11 cellular contexts compared by ENCODE assay signal in the genomic region with DNA sequence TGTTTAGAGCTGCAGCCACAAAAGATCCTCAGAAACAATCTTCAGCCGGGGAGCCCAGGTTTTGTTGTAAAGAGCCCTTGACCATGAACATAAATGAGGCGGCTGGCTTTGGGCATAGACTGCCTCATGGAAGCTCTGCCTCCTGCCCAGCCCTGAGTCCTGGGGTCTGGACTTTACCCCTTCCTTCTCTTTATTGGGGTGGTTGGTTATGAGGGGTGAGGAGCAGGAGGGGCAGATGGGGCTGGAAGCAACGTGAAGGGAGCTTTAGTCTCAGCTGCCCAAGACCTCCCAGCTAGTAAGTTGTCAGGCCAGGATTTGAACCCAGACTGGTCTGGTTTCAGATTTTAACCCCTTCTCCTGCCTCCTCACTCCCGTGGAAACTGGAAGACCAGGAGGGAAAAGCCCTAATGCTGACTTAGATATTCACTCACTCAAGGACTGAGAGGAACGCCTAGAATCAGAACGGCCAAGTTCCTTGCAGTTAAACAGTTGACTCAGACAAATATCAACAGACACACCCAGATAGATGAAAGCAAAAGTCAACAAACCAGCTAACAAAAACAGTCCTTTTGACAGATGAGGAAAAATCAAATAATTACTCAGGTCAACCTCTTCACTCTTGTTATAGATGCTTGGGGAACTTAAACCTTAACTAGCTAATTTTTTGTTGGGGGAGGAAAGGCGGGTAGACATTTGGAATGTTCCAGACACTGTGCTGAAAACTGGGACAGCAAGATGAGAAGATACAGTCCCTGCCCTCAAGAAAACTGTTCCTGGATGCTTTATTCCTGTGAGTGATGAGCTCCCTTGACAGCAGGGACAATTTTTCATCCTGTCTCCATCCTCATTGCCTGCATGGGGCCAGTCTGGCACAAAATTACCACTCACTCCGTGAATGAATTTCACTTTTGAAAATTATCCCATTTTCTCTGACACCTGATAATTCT. TPM values are rescaled to one million over a fixed set of nuclear protein-coding genes. Genes with fewer than 3 reads are reported as not detected.
DNase-seq lines count a peak whose midpoint lies in the region; ATAC-seq, FAIRE-seq and TF ChIP-seq lines count a peak whose summit lies in the region.
"Had no signal": no experiment of that assay in that cellular context is flagged by ENCODE, and none has a peak within 500 bp of the region (broad histone marks: within the 10 kb centered on the region; RNA-seq: fewer than 3 reads in every experiment).

No MANE protein-coding gene starts in this region.

- RAD21 ChIA-PET in HCT116 (lab: Charles Lee; ENCODE audit: low non-redundant PET in 1 of 2, low total read pairs in 2 of 2, uncharacterized antibody in 2 of 2, unreplicated experiment in 2 of 2), result no interaction called here

- no peak for TF ChIP-seq CTCF in HCT116 (IDR thresholded peaks at IDR 0.05 in 2 of 3, conservative IDR thresholded peaks at IDR 0.05 in 1 of 3; ENCODE audit: borderline replicate concordance in 1 of 3, insufficient read depth in 1 of 3, low read depth in 2 of 3, low read length in 2 of 3)
- no peak for TF ChIP-seq CTCF in foreskin fibroblast (IDR thresholded peaks at IDR 0.05; ENCODE audit: low read depth, low read length)
- no peak for TF ChIP-seq CTCF in spleen (IDR thresholded peaks at IDR 0.05 in 8 of 11, conservative IDR thresholded peaks at IDR 0.05 in 3 of 11)

- peak overlapping the region; percentile 65 for H3K4me2 ChIP-seq in HCT116 (ENCODE audit: low read length)

- TF ChIP-seq RAD21 in HCT116 (IDR thresholded peaks at IDR 0.05; ENCODE audit: low read depth), result no peak

- H3K4me1 ChIP-seq in HCT116 (ENCODE audit: control insufficient read depth in 1 of 2, insufficient read depth in 2 of 2, low read length in 2 of 2), result peaks cover 12 to 21% of the 10 kb centered on the region in 2 experiments
- peaks cover 0 to 32% (median 14%) of the 10 kb centered on the region in 6 donors for H3K4me1 ChIP-seq in spleen

- no peaks in the 10 kb centered on the region for H3K9me2 ChIP-seq in HCT116 (ENCODE audit: insufficient read depth)

- BruUV-seq in HCT116 (replicated peaks; lab: Mats Ljungman, UMichigan), result no TSS peak

- no peaks in the 10 kb centered on the region for H4K20me1 ChIP-seq in HCT116 (ENCODE audit: insufficient read depth)

- no peak for FAIRE-seq in HTR-8/SVneo (lab: Jason Lieb, UNC)

- H2AFZ ChIP-seq in HCT116 (ENCODE audit: low read depth, low read length, poor library complexity, severe bottlenecking), result peak overlapping the region; percentile 96

- DNase-seq in HCT116 (ENCODE audit: low read depth, low spot score) (no peak), NCI-H526 treated with DMSO at 0.1 percent for 48 hours (lab: John Stamatoyannopoulos, UW) (peak; percentile 41), foreskin fibroblast (peak; percentile 23 to 63), spleen (peak; percentile 33), HTR-8/SVneo (ENCODE audit: insufficient read length, low spot score) (no peak), NOMO-1 treated with DMSO at 0.1 percent for 48 hours (lab: John Stamatoyannopoulos, UW; ENCODE audit: unreplicated experiment) (no peak)
- DNase-seq: activated gamma-delta T cell, midbrain, NCI-H1694 treated with DMSO at 0.1 percent for 48 hours, T1000 had no signal

- ATAC-seq in HCT116, result peak; percentile 55; the same call in 1 of the 2 replicates
- no peak for ATAC-seq in GM18498 (IDR thresholded peaks at IDR 0.05; ENCODE audit: unreplicated experiment)

- WGBS in spleen, 5 donors, result 58 to 79% (median 74%) methylated on average over 8 of the region's 8 CpGs

- POLR2A ChIA-PET in HCT116 (lab: Charles Lee), result interaction anchor here (1.3 kb wide), 1 partner anchor 9 kb away, joined by 3 read pairs; no protein-coding TSS in a partner anchor

- H3K36me3 ChIP-seq in HCT116 (ENCODE audit: control insufficient read depth in 1 of 2, insufficient read depth in 2 of 2, low read length in 2 of 2) (no peaks in the 10 kb centered on the region), spleen (no peaks in the 10 kb centered on the region)

- intact Hi-C loops in HCT116 (cut with micrococcal nuclease) (no loop called here), spleen (cut with DNase I; ENCODE audit: low total_unique reads) (loop anchor here (10.0 kb wide), 1 partner anchor 447 kb away; no protein-coding TSS in a partner anchor)

- H3K27ac ChIP-seq in HCT116 (ENCODE audit: low read depth, low read length) (no peak overlapping the region), spleen (peak overlapping the region in 1 of 8 donors; percentile 17)

- no peaks in the 10 kb centered on the region for H3K9me3 ChIP-seq in HCT116 (ENCODE audit: control insufficient read depth in 1 of 2, insufficient read depth in 1 of 2, low read depth in 1 of 2, low read length in 2 of 2)
- H3K9me3 ChIP-seq in spleen, result peaks cover 0 to 15% (median 11%) of the 10 kb centered on the region in 8 donors

- H3K27me3 ChIP-seq in HCT116 (ENCODE audit: insufficient read depth, low read length), result no peaks in the 10 kb centered on the region
- no peaks in the 10 kb centered on the region for H3K27me3 ChIP-seq in spleen (replicated peaks in 1 of 7)

- TF ChIP-seq POLR2A in HCT116 (IDR thresholded peaks at IDR 0.05; ENCODE audit: borderline replicate concordance, extremely low read depth, insufficient read depth, insufficient read length) (no peak), spleen (IDR thresholded peaks at IDR 0.05) (no peak)

- H3K9ac ChIP-seq in HCT116 (ENCODE audit: low read length), result peak overlapping the region; percentile 15; the same call in 1 of the 2 replicates

- H3K4me3 ChIP-seq in HCT116 (replicated peaks in 1 of 2; ENCODE audit: low read depth in 1 of 2, low read length in 2 of 2) (no peak overlapping the region), foreskin fibroblast (ENCODE audit: low read depth in 1 of 2, low read length in 2 of 2) (no peak overlapping the region), spleen (no peak overlapping the region)

- CTCF ChIA-PET in HCT116 (lab: Charles Lee), result interaction anchor here (0.9 to 1.7 kb wide), 4 partner anchors 16 to 92 kb away, joined by 4 to 5 read pairs (median 4); no protein-coding TSS in a partner anchor

- no peaks in the 10 kb centered on the region for H3K79me2 ChIP-seq in HCT116 (ENCODE audit: insufficient read depth, low read length)

TF ChIP-seq in HCT116, 20 proteins besides CTCF, POLR2A, EP300 and RAD21 (continues in another document):
- TF ChIP-seq EGR1 (IDR thresholded peaks at IDR 0.05; ENCODE audit: low read depth), result no peak
- TF ChIP-seq, protein P1, sequence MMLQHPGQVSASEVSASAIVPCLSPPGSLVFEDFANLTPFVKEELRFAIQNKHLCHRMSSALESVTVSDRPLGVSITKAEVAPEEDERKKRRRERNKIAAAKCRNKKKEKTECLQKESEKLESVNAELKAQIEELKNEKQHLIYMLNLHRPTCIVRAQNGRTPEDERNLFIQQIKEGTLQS (IDR thresholded peaks at IDR 0.05), result no peak
- peak; percentile 54 for TF ChIP-seq FOSL1 (IDR thresholded peaks at IDR 0.05; ENCODE audit: low read depth)
- TF ChIP-seq ELF1 (IDR thresholded peaks at IDR 0.05; ENCODE audit: borderline replicate concordance, low read depth), result no peak
- TF ChIP-seq SIN3A (IDR thresholded peaks at IDR 0.05; ENCODE audit: low read depth), result no peak
- TF ChIP-seq, protein P2, sequence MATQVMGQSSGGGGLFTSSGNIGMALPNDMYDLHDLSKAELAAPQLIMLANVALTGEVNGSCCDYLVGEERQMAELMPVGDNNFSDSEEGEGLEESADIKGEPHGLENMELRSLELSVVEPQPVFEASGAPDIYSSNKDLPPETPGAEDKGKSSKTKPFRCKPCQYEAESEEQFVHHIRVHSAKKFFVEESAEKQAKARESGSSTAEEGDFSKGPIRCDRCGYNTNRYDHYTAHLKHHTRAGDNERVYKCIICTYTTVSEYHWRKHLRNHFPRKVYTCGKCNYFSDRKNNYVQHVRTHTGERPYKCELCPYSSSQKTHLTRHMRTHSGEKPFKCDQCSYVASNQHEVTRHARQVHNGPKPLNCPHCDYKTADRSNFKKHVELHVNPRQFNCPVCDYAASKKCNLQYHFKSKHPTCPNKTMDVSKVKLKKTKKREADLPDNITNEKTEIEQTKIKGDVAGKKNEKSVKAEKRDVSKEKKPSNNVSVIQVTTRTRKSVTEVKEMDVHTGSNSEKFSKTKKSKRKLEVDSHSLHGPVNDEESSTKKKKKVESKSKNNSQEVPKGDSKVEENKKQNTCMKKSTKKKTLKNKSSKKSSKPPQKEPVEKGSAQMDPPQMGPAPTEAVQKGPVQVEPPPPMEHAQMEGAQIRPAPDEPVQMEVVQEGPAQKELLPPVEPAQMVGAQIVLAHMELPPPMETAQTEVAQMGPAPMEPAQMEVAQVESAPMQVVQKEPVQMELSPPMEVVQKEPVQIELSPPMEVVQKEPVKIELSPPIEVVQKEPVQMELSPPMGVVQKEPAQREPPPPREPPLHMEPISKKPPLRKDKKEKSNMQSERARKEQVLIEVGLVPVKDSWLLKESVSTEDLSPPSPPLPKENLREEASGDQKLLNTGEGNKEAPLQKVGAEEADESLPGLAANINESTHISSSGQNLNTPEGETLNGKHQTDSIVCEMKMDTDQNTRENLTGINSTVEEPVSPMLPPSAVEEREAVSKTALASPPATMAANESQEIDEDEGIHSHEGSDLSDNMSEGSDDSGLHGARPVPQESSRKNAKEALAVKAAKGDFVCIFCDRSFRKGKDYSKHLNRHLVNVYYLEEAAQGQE (IDR thresholded peaks at IDR 0.05; ENCODE audit: low read depth), result no peak
- TF ChIP-seq TCF7L2 (IDR thresholded peaks at IDR 0.05; ENCODE audit: borderline replicate concordance, extremely low read depth, insufficient read depth, insufficient read length), result no peak
- no peak for TF ChIP-seq POLR2AphosphoS5 (IDR thresholded peaks at IDR 0.05; ENCODE audit: low read depth, low read length)
- TF ChIP-seq CEBPB (IDR thresholded peaks at IDR 0.05; ENCODE audit: low read depth), result no peak
- no peak for TF ChIP-seq EZH2 (IDR thresholded peaks at IDR 0.05)
- no peak for TF ChIP-seq ZNF274 (IDR thresholded peaks at IDR 0.05; ENCODE audit: low read depth, low read length)
- TF ChIP-seq ZFX (IDR thresholded peaks at IDR 0.05), result no peak
- TF ChIP-seq JUND (IDR thresholded peaks at IDR 0.05), result peak; percentile 54; the same call in 1 of the 2 replicates

RNA-seq across cellular contexts. Expression of a gene that starts 20.7 kb away (rescaled TPM):
- total RNA-seq in HCT116 (2021; ENCODE audit: unreplicated experiment) (24.2 TPM), spleen (100 to 1,000 TPM in 3 of 7 donors, 10 to 100 TPM in 4; 77.7 to 139 (median 84.8) TPM)
- 12.0 and 12.9 TPM in 2 replicates for polyA plus RNA-seq in HCT116 (2012)
- 10 to 100 TPM; 11.6 to 49.3 (median 13.1) TPM for polyA plus RNA-seq in spleen

RNA-seq across cellular contexts. Expression of a gene that starts 27.1 kb away (rescaled TPM):
- total RNA-seq in HCT116 (2021; ENCODE audit: unreplicated experiment) (4,109 TPM), spleen (1,000 to 10,000 TPM; 1,482 to 2,624 (median 2,197) TPM)
- 4,885 and 4,997 TPM in 2 replicates for polyA plus RNA-seq in HCT116 (2012)
- 1,000 to 10,000 TPM; 4,940 to 5,449 (median 5,352) TPM for polyA plus RNA-seq in spleen

Comparison
In these comparisons a context has a peak if more than half of its experiments do, and no peak if none do; other contexts are left out.
1. DNase-seq: peak in NCI-H526 treated with DMSO at 0.1 percent for 48 hours (single experiment), foreskin fibroblast (2 of 2) and spleen (single experiment); none in HCT116 (single experiment), HTR-8/SVneo (single experiment) and NOMO-1 treated with DMSO at 0.1 percent for 48 hours (single experiment).